In genomic region chr13:50106559-50106958, GRCh38 we compare ENCODE assay signal across 9 cellular contexts.
A peak's percentile ranks its signal among the peaks of the same experiment; 100 is the strongest.
DNase-seq lines count a peak whose midpoint lies in the region; ATAC-seq, FAIRE-seq and TF ChIP-seq lines count a peak whose summit lies in the region.
"Had no signal": no experiment of that assay in that cellular context is flagged by ENCODE, and none has a peak within 500 bp of the region (broad histone marks: within the 10 kb centered on the region; RNA-seq: fewer than 3 reads in every experiment).

No MANE protein-coding gene starts in this region.

- no peak for FAIRE-seq in RCC 7860 (lab: Jason Lieb, UNC)

- no peak for TF ChIP-seq CTCF in CD14-positive monocyte (IDR thresholded peaks at IDR 0.05)

- peak overlapping the region in 1 of 2 donors; percentile 83 for H3K4me3 Mint-ChIP-seq in CD14-positive monocyte
- no peak overlapping the region for H3K4me3 Mint-ChIP-seq in activated CD4-positive, alpha-beta memory T cell treated with anti-CD3 and anti-CD28 coated beads, Interleukin-2, amount 10 ng/mL, durations not matched to agents 7 days and 5 days

- peaks cover 12 to 30% of the 10 kb centered on the region in 2 donors for H3K36me3 Mint-ChIP-seq in CD14-positive monocyte
- H3K36me3 Mint-ChIP-seq in activated CD4-positive, alpha-beta memory T cell treated with anti-CD3 and anti-CD28 coated beads, Interleukin-2, amount 10 ng/mL, durations not matched to agents 7 days and 5 days (ENCODE audit: low read depth) = peaks cover 9% of the 10 kb centered on the region

- DNase-seq in CD14-positive monocyte (ENCODE audit: low spot score) = no peak
- no peak for DNase-seq in activated CD4-positive, alpha-beta memory T cell treated with anti-CD3 and anti-CD28 coated beads, Interleukin-2, amount 10 ng/mL, durations not matched to agents 7 days and 5 days
- DNase-seq in NCI-H1930 (lab: John Stamatoyannopoulos, UW) = no peak
- no peak for DNase-seq in RCC 7860 (ENCODE audit: low spot score)
- DNase-seq in AG08396 (ENCODE audit: low spot score) = no peak
- DNase-seq: uterus had no signal

- CTCF ChIA-PET in activated CD4-positive, alpha-beta memory T cell treated with anti-CD3 and anti-CD28 coated beads, Interleukin-2, amount 10 ng/mL, durations not matched to agents 7 days and 5 days (lab: Charles Lee) = interaction anchor here (1.0 kb wide), 1 partner anchor 18 kb away, joined by 3 read pairs; no protein-coding TSS in a partner anchor

- H3K27ac Mint-ChIP-seq in CD14-positive monocyte = peak overlapping the region; percentile 75 to 98 (median 86)
- H3K27ac Mint-ChIP-seq in activated CD4-positive, alpha-beta memory T cell treated with anti-CD3 and anti-CD28 coated beads, Interleukin-2, amount 10 ng/mL, durations not matched to agents 7 days and 5 days = peak overlapping the region; percentile 40

- H3K27me3 Mint-ChIP-seq in CD14-positive monocyte (ENCODE audit: low read depth in 3 of 3) = peaks cover 0 to 2% (median 0%) of the 10 kb centered on the region in 3 donors
- H3K27me3 Mint-ChIP-seq in activated CD4-positive, alpha-beta memory T cell treated with anti-CD3 and anti-CD28 coated beads, Interleukin-2, amount 10 ng/mL, durations not matched to agents 7 days and 5 days = no peaks in the 10 kb centered on the region

- peaks cover 58% of the 10 kb centered on the region for H3K4me1 Mint-ChIP-seq in CD14-positive monocyte
- H3K4me1 Mint-ChIP-seq in activated CD4-positive, alpha-beta memory T cell treated with anti-CD3 and anti-CD28 coated beads, Interleukin-2, amount 10 ng/mL, durations not matched to agents 7 days and 5 days = peaks cover 13% of the 10 kb centered on the region

- H3K9me3 Mint-ChIP-seq in CD14-positive monocyte = no peaks in the 10 kb centered on the region
- H3K9me3 Mint-ChIP-seq in activated CD4-positive, alpha-beta memory T cell treated with anti-CD3 and anti-CD28 coated beads, Interleukin-2, amount 10 ng/mL, durations not matched to agents 7 days and 5 days = no peaks in the 10 kb centered on the region

- POLR2A ChIA-PET in activated CD4-positive, alpha-beta memory T cell treated with anti-CD3 and anti-CD28 coated beads, Interleukin-2, amount 10 ng/mL, durations not matched to agents 7 days and 5 days (lab: Charles Lee) = interaction anchor here (0.8 to 1.5 kb wide), 3 partner anchors 18 to 116 kb away, joined by 3 to 14 read pairs (median 3); no protein-coding TSS in a partner anchor

- ATAC-seq in GM18907 (IDR thresholded peaks at IDR 0.05; ENCODE audit: unreplicated experiment) (peak; percentile 73), HG03103 (IDR thresholded peaks at IDR 0.05; ENCODE audit: low read depth, unreplicated experiment) (peak; percentile 79), HG03139 (IDR thresholded peaks at IDR 0.05; ENCODE audit: unreplicated experiment) (no peak)

- intact Hi-C loops in CD14-positive monocyte (cut with micrococcal nuclease) = no loop called here
